ENCODE assay signal across 9 cellular contexts in genomic region chr22:42080287-42080686, GRCh38. TPM values are rescaled to one million over a fixed set of nuclear protein-coding genes. Genes with fewer than 3 reads are reported as not detected.
A peak's percentile ranks its signal among the peaks of the same experiment; 100 is the strongest.
DNase-seq lines count a peak whose midpoint lies in the region; ATAC-seq, FAIRE-seq and TF ChIP-seq lines count a peak whose summit lies in the region.
"Had no signal": no experiment of that assay in that cellular context is flagged by ENCODE, and none has a peak within 500 bp of the region (broad histone marks: within the 10 kb centered on the region; RNA-seq: fewer than 3 reads in every experiment).

No MANE protein-coding gene starts in this region.

- no peaks in the 10 kb centered on the region for H4K20me1 ChIP-seq in OCI-LY3 (ENCODE audit: insufficient read depth, low read length)

- no peak for TF ChIP-seq CTCF in OCI-LY3 (IDR thresholded peaks at IDR 0.05; ENCODE audit: low read depth, low read length)

- H3K4me2 ChIP-seq in OCI-LY3 (ENCODE audit: low read length) = peak overlapping the region; percentile 81

- H3K79me2 ChIP-seq in OCI-LY3 (ENCODE audit: low read length) = peaks cover 15% of the 10 kb centered on the region

- H3K27ac Mint-ChIP-seq in central memory CD8-positive, alpha-beta T cell (ENCODE audit: low read depth) = peak overlapping the region; percentile 94
- H3K27ac Mint-ChIP-seq in stimulated activated naive CD8-positive, alpha-beta T cell treated with anti-CD3 and anti-CD28 coated beads, Interleukin-15, amount 100 ng/mL, for 72 hours = peak overlapping the region; percentile 97 to 99

- peaks cover 30% of the 10 kb centered on the region for H3K36me3 Mint-ChIP-seq in central memory CD8-positive, alpha-beta T cell (ENCODE audit: insufficient read depth)

- H3K9me3 ChIP-seq in OCI-LY3 (ENCODE audit: insufficient read depth, low read length) = no peaks in the 10 kb centered on the region

- H3K4me3 Mint-ChIP-seq in central memory CD8-positive, alpha-beta T cell = peak overlapping the region; percentile 96
- H3K4me3 Mint-ChIP-seq in stimulated activated naive CD8-positive, alpha-beta T cell treated with anti-CD3 and anti-CD28 coated beads, Interleukin-15, amount 100 ng/mL, for 72 hours = peak overlapping the region; percentile 95 to 97

- H2AFZ ChIP-seq in OCI-LY3 (ENCODE audit: low read depth, low read length) = peak overlapping the region; percentile 84; the same call in 1 of the 2 replicates

- H3K9ac ChIP-seq in OCI-LY3 (ENCODE audit: low read length) = peak overlapping the region; percentile 81

- peaks cover 23% of the 10 kb centered on the region for H3K36me3 ChIP-seq in OCI-LY3 (replicated peaks; ENCODE audit: low read depth, low read length)

- ATAC-seq in central memory CD8-positive, alpha-beta T cell (replicated peaks; ENCODE audit: extremely low read depth, poor library complexity, severe bottlenecking) = no peak
- ATAC-seq in stimulated activated naive CD8-positive, alpha-beta T cell treated with anti-CD3 and anti-CD28 coated beads, Interleukin-15, amount 100 ng/mL, for 72 hours = no peak

- H3K27me3 ChIP-seq in OCI-LY3 (ENCODE audit: low read depth, low read length) (no peaks in the 10 kb centered on the region), layer of hippocampus (ENCODE audit: control insufficient read depth, insufficient read depth, low read length) (no peaks in the 10 kb centered on the region)

- H3K4me3 ChIP-seq in OCI-LY3 (ENCODE audit: low read length) = peak overlapping the region; percentile 83

- H3K27ac ChIP-seq in OCI-LY3 (ENCODE audit: low read length) = peak overlapping the region; percentile 74
- peak overlapping the region; percentile 99 for H3K27ac ChIP-seq in layer of hippocampus (ENCODE audit: low read depth, low read length)

- H3K4me1 ChIP-seq in OCI-LY3 (ENCODE audit: low read length) = peaks cover 17% of the 10 kb centered on the region

- H3K9me3 Mint-ChIP-seq in central memory CD8-positive, alpha-beta T cell = no peaks in the 10 kb centered on the region
- no peaks in the 10 kb centered on the region for H3K9me3 Mint-ChIP-seq in stimulated activated naive CD8-positive, alpha-beta T cell treated with anti-CD3 and anti-CD28 coated beads, Interleukin-15, amount 100 ng/mL, for 72 hours

- no peaks in the 10 kb centered on the region for H3K27me3 Mint-ChIP-seq in central memory CD8-positive, alpha-beta T cell
- no peaks in the 10 kb centered on the region for H3K27me3 Mint-ChIP-seq in stimulated activated naive CD8-positive, alpha-beta T cell treated with anti-CD3 and anti-CD28 coated beads, Interleukin-15, amount 100 ng/mL, for 72 hours

- H3K4me1 Mint-ChIP-seq in central memory CD8-positive, alpha-beta T cell = peaks cover 21% of the 10 kb centered on the region
- H3K4me1 Mint-ChIP-seq in stimulated activated naive CD8-positive, alpha-beta T cell treated with anti-CD3 and anti-CD28 coated beads, Interleukin-15, amount 100 ng/mL, for 72 hours = peaks cover 33% of the 10 kb centered on the region

- DNase-seq in NCI-H146 (lab: John Stamatoyannopoulos, UW) (peak; percentile 13), NCI-H146 treated with DMSO at 0.1 percent for 48 hours (lab: John Stamatoyannopoulos, UW; ENCODE audit: unreplicated experiment) (no peak), frontal cortex (ENCODE audit: low spot score in 2 of 2) (no peak), activated gamma-delta T cell treated with Interleukin-2 at 50 U/mL for 16 hours (no peak)
- no peak for DNase-seq in central memory CD8-positive, alpha-beta T cell (ENCODE audit: low spot score in 2 of 2)
- DNase-seq in stimulated activated naive CD8-positive, alpha-beta T cell treated with anti-CD3 and anti-CD28 coated beads, Interleukin-15, amount 100 ng/mL, for 72 hours = no peak

- no peak for FAIRE-seq in frontal cortex (lab: Jason Lieb, UNC)
- FAIRE-seq: colon had no signal

RNA-seq across cellular contexts. Expression of gene SMDT1, which starts 0.8 kb away (rescaled TPM):
- total RNA-seq in frontal cortex = 20.0 TPM

RNA-seq across cellular contexts. Expression of gene PHETA2, which starts 6.2 kb away (rescaled TPM):
- total RNA-seq in frontal cortex = 4.5 TPM

RNA-seq across cellular contexts. Expression of gene NAGA, which starts 9.7 kb away (rescaled TPM):
- 13.5 TPM for total RNA-seq in frontal cortex

RNA-seq across cellular contexts. Expression of gene NDUFA6, which starts 10.3 kb away (rescaled TPM):
- 57.1 TPM for total RNA-seq in frontal cortex

RNA-seq across cellular contexts. Expression of gene CYP2D6, which starts 50.3 kb away (rescaled TPM):
- 2.0 TPM for total RNA-seq in frontal cortex
